In genomic region chr3:143644370-143645089, GRCh38 we compare ENCODE assay signal across 7 cellular contexts.
DNase-seq lines count a peak whose midpoint lies in the region; ATAC-seq and TF ChIP-seq lines count a peak whose summit lies in the region.

No MANE protein-coding gene starts in this region.

- ATAC-seq in HG03025 (IDR thresholded peaks at IDR 0.05; ENCODE audit: low FRiP score, unreplicated experiment), result no peak

- H3K4me1 ChIP-seq in HEK293 (ENCODE audit: control insufficient read depth, insufficient read depth, low read length), result 0 out of 2 replicates have a peak, but pooled peaks cover 2% of the 10 kb centered on the region
- no peaks in the 10 kb centered on the region for H3K4me1 ChIP-seq in ascending aorta

- H3K27me3 ChIP-seq in ascending aorta, result no peaks in the 10 kb centered on the region

- TF ChIP-seq CTCF in HEK293 (tag by site-specific recombination; IDR thresholded peaks at IDR 0.05), result peak; percentile 51; the same call in 1 of the 2 replicates
- peak in 2 of 3 experiments; percentile 24 to 51 for TF ChIP-seq CTCF in ascending aorta (IDR thresholded peaks at IDR 0.05)

- H3K9me3 ChIP-seq in HEK293 (ENCODE audit: control insufficient read depth, insufficient read depth, low read depth, low read length) (no peaks in the 10 kb centered on the region), ascending aorta (no peaks in the 10 kb centered on the region)

- POLR2A ChIA-PET in HEK293 (lab: Yijun Ruan, JAX), result interaction anchor here (1.3 kb wide), 1 partner anchor 643 kb away, joined by 3 read pairs; the partner anchor contains the start of gene U2SURP

- H3K4me3 ChIP-seq in HEK293 (ENCODE audit: low read depth, low read length) (no peak overlapping the region), ascending aorta (no peak overlapping the region), skeletal muscle cell (ENCODE audit: low read depth, low read length) (no peak overlapping the region)

- DNase-seq in EL (peak; percentile 63), NCI-H2227 treated with DMSO at 0.1 percent for 48 hours (lab: John Stamatoyannopoulos, UW) (peak; percentile 7), ascending aorta (ENCODE audit: low spot score in 2 of 2) (peak in 1 of 2 donors; percentile 64), hippocampal formation (lab: John Stamatoyannopoulos, UW) (peak; percentile 23 to 24), skeletal muscle cell (ENCODE audit: low read depth) (peak; percentile 76)

- CTCF ChIA-PET in HEK293 (lab: Yijun Ruan, JAX), result interaction anchor here (0.6 to 1.5 kb wide), 16 partner anchors 8 to 816 kb away, joined by 3 to 10 read pairs (median 4); no protein-coding TSS in a partner anchor

- H3K36me3 ChIP-seq in HEK293 (ENCODE audit: control insufficient read depth in 2 of 2, insufficient read depth in 1 of 2, low read length in 2 of 2), result no peaks in the 10 kb centered on the region
- no peaks in the 10 kb centered on the region for H3K36me3 ChIP-seq in ascending aorta

- H3K27ac ChIP-seq in HEK293 (ENCODE audit: extremely low read depth, low read depth, low read length) (no peak overlapping the region), ascending aorta (no peak overlapping the region)

- intact Hi-C loops in ascending aorta (cut with DNase I), result no loop called here

TF ChIP-seq in HEK293, 187 proteins besides CTCF, POLR2A, EP300 and RAD21:
- TF ChIP-seq TRIM28 (IDR thresholded peaks at IDR 0.05; ENCODE audit: borderline replicate concordance, low read length) (peak; percentile 61; the same call in 1 of the 2 replicates), ZNF654 (tag by site-specific recombination; IDR thresholded peaks at IDR 0.05; ENCODE audit: low read depth) (peak; percentile 65), ZNF335 (tag by site-specific recombination; conservative IDR thresholded peaks at IDR 0.05) (peak; percentile 97), ZBTB20 (tag by site-specific recombination; IDR thresholded peaks at IDR 0.05) (peak; percentile 92), ZNF488 (tag by site-specific recombination; IDR thresholded peaks at IDR 0.05) (no peak), ZNF155 (tag by site-specific recombination; IDR thresholded peaks at IDR 0.05) (no peak), ZBTB17 (tag by site-specific recombination; IDR thresholded peaks at IDR 0.05) (peak; percentile 94)
